Comparison of ENCODE assay signal across 21 cellular contexts in genomic region chrX:134544189-134544588, GRCh38.
DNase-seq lines count a peak whose midpoint lies in the region; ATAC-seq, FAIRE-seq and TF ChIP-seq lines count a peak whose summit lies in the region.
"Had no signal": no experiment of that assay in that cellular context is flagged by ENCODE, and none has a peak within 500 bp of the region (broad histone marks: within the 10 kb centered on the region; RNA-seq: fewer than 3 reads in every experiment).

No MANE protein-coding gene starts in this region.

- no peaks in the 10 kb centered on the region for H3K27me3 ChIP-seq in SK-N-SH (ENCODE audit: insufficient read depth)
- H3K27me3 ChIP-seq in keratinocyte (ENCODE audit: control insufficient read depth, extremely low read depth, insufficient read depth, low read length): no peaks in the 10 kb centered on the region
- H3K27me3 ChIP-seq in testis: no peaks in the 10 kb centered on the region

- intact Hi-C loops in testis (cut with DNase I; ENCODE audit: low total_unique reads): no loop called here

- peaks cover 0 to 6% of the 10 kb centered on the region in 2 experiments; a peak in 2 of 4 replicates for H3K4me1 ChIP-seq in SK-N-SH (ENCODE audit: control insufficient read depth in 1 of 2, insufficient read depth in 2 of 2, low read depth in 1 of 2, low read length in 1 of 2)
- peaks cover 14% of the 10 kb centered on the region for H3K4me1 ChIP-seq in keratinocyte (ENCODE audit: control insufficient read depth, extremely low read depth, insufficient read depth, low read length)
- no peaks in the 10 kb centered on the region for H3K4me1 ChIP-seq in testis

- no peak for DNase-seq in SK-N-SH
- no peak for DNase-seq in choroid plexus epithelial cell (ENCODE audit: low read depth)
- DNase-seq in keratinocyte (ENCODE audit: low read depth, low spot score): no peak
- DNase-seq in testis: no peak
- no peak for DNase-seq in HuH-7 (ENCODE audit: low spot score)
- no peak for DNase-seq in SHP77 treated with DMSO at 0.1 percent for 48 hours (lab: John Stamatoyannopoulos, UW)
- DNase-seq: activated CD4-positive, alpha-beta T cell treated with anti-CD3 and anti-CD28 coated beads, Interleukin-2, amount 50 U/mL, for 4 hours; activated T-cell treated with anti-CD3 and anti-CD28 coated beads, Interleukin-2, amount 50 U/mL, for 1 hour; caudate nucleus; CD8-positive, alpha-beta memory T cell; gastrocnemius medialis; NCI-H2081 had no signal

- ATAC-seq in SK-N-SH treated with all-trans-retinoic acid at 6 μM for 48 hours (no peak), GM19324 (IDR thresholded peaks at IDR 0.05; ENCODE audit: low FRiP score, unreplicated experiment) (no peak)
- ATAC-seq: activated naive CD4-positive, alpha-beta T cell treated with anti-CD3 and anti-CD28 coated beads, Interleukin-2, amount 50 U/mL, for 72 hours; gastrocnemius medialis; GM12878 had no signal

- dilution Hi-C loops in keratinocyte (cut with MboI; ENCODE audit: extremely low pct_ligation_motif_present, low sequenced_read_pairs): no loop called here

- no peak for TF ChIP-seq EP300 in SK-N-SH (IDR thresholded peaks at IDR 0.05; ENCODE audit: borderline replicate concordance in 1 of 2, low read depth in 1 of 2, low read length in 1 of 2)

- H3K9me1 ChIP-seq in keratinocyte (ENCODE audit: control insufficient read depth, extremely low read depth, insufficient read depth, low read length): no peaks in the 10 kb centered on the region

- H2AFZ ChIP-seq in SK-N-SH (ENCODE audit: low read depth) (0 out of 2 replicates have a peak overlapping the region, but pooled peaks have one; percentile 20), keratinocyte (ENCODE audit: control insufficient read depth, low read length) (no peak overlapping the region)

- 51% methylated on average over 7 of the region's 7 CpGs for WGBS in SK-N-SH (ENCODE audit: low lambda C conversion rate)
- WGBS in testis, 2 donors: 7% methylated on average over 7 of the region's 7 CpGs

- TF ChIP-seq CTCF in SK-N-SH (IDR thresholded peaks at IDR 0.05): no peak
- no peak for TF ChIP-seq CTCF in choroid plexus epithelial cell (conservative IDR thresholded peaks at IDR 0.05; ENCODE audit: low read depth, low read length)
- no peak for TF ChIP-seq CTCF in keratinocyte (optimal IDR thresholded peaks at IDR 0.05 in 1 of 3, IDR thresholded peaks at IDR 0.05 in 1 of 3, conservative IDR thresholded peaks at IDR 0.05 in 1 of 3; ENCODE audit: extremely low read depth in 1 of 3, insufficient read depth in 2 of 3, low read length in 3 of 3)
- no peak for TF ChIP-seq CTCF in testis (IDR thresholded peaks at IDR 0.05)

- H3K4me3 ChIP-seq in SK-N-SH (ENCODE audit: low read depth in 2 of 2, low read length in 1 of 2) (peak overlapping the region in 1 of 2 experiments; percentile 15; a peak in 2 of 4 replicates), choroid plexus epithelial cell (ENCODE audit: low read depth, low read length) (peak overlapping the region; percentile 46), keratinocyte (ENCODE audit: control insufficient read depth in 2 of 3, extremely low read depth in 1 of 3, insufficient read depth in 2 of 3, low read depth in 1 of 3, low read length in 3 of 3) (no peak overlapping the region), testis (peak overlapping the region; percentile 21 to 80)
- H3K4me3 ChIP-seq: GM12878 had no signal

- H4K20me1 ChIP-seq in SK-N-SH (ENCODE audit: insufficient read depth) (peaks cover 3% of the 10 kb centered on the region; the same call in 1 of the 2 replicates), keratinocyte (ENCODE audit: control insufficient read depth, extremely low read depth, insufficient read depth, low read length) (no peaks in the 10 kb centered on the region)

- H3K27ac ChIP-seq in SK-N-SH (ENCODE audit: low read depth in 2 of 2, low read length in 1 of 2): peak overlapping the region; percentile 37 to 67; a peak in 3 of 4 replicates
- H3K27ac ChIP-seq in keratinocyte (ENCODE audit: control insufficient read depth, insufficient read depth, low read length): no peak overlapping the region
- H3K27ac ChIP-seq in testis: peak overlapping the region; percentile 80 to 83
- H3K27ac ChIP-seq: 22Rv1, gastrocnemius medialis, pancreas had no signal

- no peak for TF ChIP-seq POLR2A in testis (IDR thresholded peaks at IDR 0.05)

- H3K9me3 ChIP-seq in SK-N-SH (no peaks in the 10 kb centered on the region), keratinocyte (ENCODE audit: control insufficient read depth, low read depth, low read length) (no peaks in the 10 kb centered on the region), testis (no peaks in the 10 kb centered on the region)
- H3K9me3 ChIP-seq: gastrocnemius medialis, pancreas had no signal

- peaks cover 17 to 20% of the 10 kb centered on the region in 2 experiments for H3K36me3 ChIP-seq in SK-N-SH (replicated peaks in 1 of 2; ENCODE audit: control insufficient read depth in 1 of 2, insufficient read depth in 2 of 2, low read length in 1 of 2)
- no peaks in the 10 kb centered on the region for H3K36me3 ChIP-seq in keratinocyte (ENCODE audit: control insufficient read depth in 2 of 2, extremely low read depth in 1 of 2, insufficient read depth in 2 of 2, low read length in 2 of 2)
- H3K36me3 ChIP-seq in testis (ENCODE audit: low read depth, missing control alignments): no peaks in the 10 kb centered on the region
- H3K36me3 ChIP-seq: gastrocnemius medialis, pancreas had no signal

- CTCF ChIA-PET in SK-N-SH (lab: Yijun Ruan, JAX): interaction anchor here (0.9 to 1.0 kb wide), 2 partner anchors 23 to 238 kb away, joined by 3 read pairs; no protein-coding TSS in a partner anchor

- H3K9ac ChIP-seq in SK-N-SH: no peak overlapping the region
- no peak overlapping the region for H3K9ac ChIP-seq in keratinocyte (ENCODE audit: control insufficient read depth, extremely low read depth, insufficient read depth, low read length)

- TF ChIP-seq RAD21 in SK-N-SH (IDR thresholded peaks at IDR 0.05; ENCODE audit: low read length): no peak

- no peaks in the 10 kb centered on the region for H3K9me2 ChIP-seq in SK-N-SH

- H3F3A ChIP-seq in SK-N-SH (replicated peaks; ENCODE audit: insufficient read depth): peaks cover 49% of the 10 kb centered on the region

- POLR2A ChIA-PET in SK-N-SH (lab: Yijun Ruan, JAX): no interaction called here

- no peak overlapping the region for H3K4me2 ChIP-seq in SK-N-SH
- H3K4me2 ChIP-seq in keratinocyte (ENCODE audit: control insufficient read depth, extremely low read depth, insufficient read depth, low read depth, low read length): no peak overlapping the region

- H3K79me2 ChIP-seq in SK-N-SH (ENCODE audit: insufficient read depth): peaks cover 37% of the 10 kb centered on the region
- H3K79me2 ChIP-seq in keratinocyte (ENCODE audit: control insufficient read depth, insufficient read depth, low read length): peaks cover 3% of the 10 kb centered on the region

- FAIRE-seq in keratinocyte (lab: Jason Lieb, UNC): peak; percentile 49
- FAIRE-seq: endometrium, GM12878, HTR-8/SVneo, pancreas, TTC549 had no signal

TF ChIP-seq in SK-N-SH, 30 proteins besides CTCF, POLR2A, EP300 and RAD21:
- no peak for TF ChIP-seq USF1 (IDR thresholded peaks at IDR 0.05; ENCODE audit: borderline replicate concordance, low read depth)
- TF ChIP-seq JUND (IDR thresholded peaks at IDR 0.05): 0 out of 2 replicates have a peak, but pooled peaks have one; percentile 5

TF ChIP-seq in SK-N-SH treated with all-trans-retinoic acid at 6 μM for 48 hours, 23 proteins besides CTCF, POLR2A, EP300 and RAD21 (continues in another document):
- TF ChIP-seq ZC3H10 (CRISPR knock-in tag; IDR thresholded peaks at IDR 0.05) (no peak), GLIS3 (CRISPR knock-in tag; IDR thresholded peaks at IDR 0.05) (no peak), ZNF565 (CRISPR knock-in tag; conservative IDR thresholded peaks at IDR 0.05; ENCODE audit: low read depth) (no peak), OSR1 (CRISPR knock-in tag; IDR thresholded peaks at IDR 0.05) (no peak), ZFP30 (CRISPR knock-in tag; IDR thresholded peaks at IDR 0.05) (no peak), ZFP3 (CRISPR knock-in tag; IDR thresholded peaks at IDR 0.05) (no peak), TCF4 (CRISPR knock-in tag; IDR thresholded peaks at IDR 0.05; ENCODE audit: borderline replicate concordance) (no peak), BACH2 (CRISPR knock-in tag; IDR thresholded peaks at IDR 0.05; ENCODE audit: borderline replicate concordance) (no peak), SNAI2 (CRISPR knock-in tag; IDR thresholded peaks at IDR 0.05) (no peak), ZNF70 (CRISPR knock-in tag; IDR thresholded peaks at IDR 0.05) (no peak), ESRRG (CRISPR knock-in tag; IDR thresholded peaks at IDR 0.05) (no peak), POU6F1 (CRISPR knock-in tag; IDR thresholded peaks at IDR 0.05; ENCODE audit: borderline replicate concordance, low read depth) (no peak), ARNTL (CRISPR knock-in tag; IDR thresholded peaks at IDR 0.05; ENCODE audit: borderline replicate concordance, low read depth) (no peak), PPARA (CRISPR knock-in tag; IDR thresholded peaks at IDR 0.05; ENCODE audit: borderline replicate concordance) (no peak)

Comparison
In these comparisons a context has a peak if more than half of its experiments do, and no peak if none do; other contexts are left out.
1. H3K4me3 ChIP-seq: peak in choroid plexus epithelial cell (single experiment) and testis (2 of 2); none in keratinocyte (0 of 3).